Comparison of ENCODE assay signal across 14 cellular contexts in the genomic region with DNA sequence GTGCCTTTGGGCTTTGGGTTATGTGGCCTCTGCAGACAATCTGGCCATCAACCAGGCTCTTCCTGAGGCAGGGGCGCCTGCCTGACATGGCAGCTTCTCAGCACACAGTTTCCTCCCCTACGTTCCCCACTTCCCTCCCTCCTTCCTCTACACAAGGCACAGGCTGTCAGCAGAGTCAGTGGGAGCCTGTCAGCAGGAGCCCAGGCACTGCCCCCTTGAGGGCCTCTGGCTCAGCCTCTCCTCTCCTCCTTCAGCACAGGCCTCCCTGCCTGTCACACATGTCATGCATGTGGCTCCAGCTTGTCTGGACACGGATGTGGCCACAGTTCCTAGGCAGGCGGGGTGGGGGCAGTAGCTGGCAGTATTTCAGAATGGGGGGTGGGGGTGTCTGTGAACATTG. TPM values are rescaled to one million over a fixed set of nuclear protein-coding genes. Genes with fewer than 3 reads are reported as not detected.
DNase-seq lines count a peak whose midpoint lies in the region; ATAC-seq and TF ChIP-seq lines count a peak whose summit lies in the region.
"Had no signal": no experiment of that assay in that cellular context is flagged by ENCODE, and none has a peak within 500 bp of the region (broad histone marks: within the 10 kb centered on the region; RNA-seq: fewer than 3 reads in every experiment).

No MANE protein-coding gene starts in this region.

- no peaks in the 10 kb centered on the region for H3K36me3 ChIP-seq in OCI-LY7 (ENCODE audit: insufficient read depth, low read length)
- H3K36me3 ChIP-seq: uterus had no signal

- H3K27ac ChIP-seq in AG04450 (ENCODE audit: low read depth, low read length) (no peak overlapping the region), OCI-LY7 (ENCODE audit: low read depth, low read length, poor library complexity, severe bottlenecking) (no peak overlapping the region)
- H3K27ac ChIP-seq: foreskin keratinocyte, uterus had no signal

- POLR2A ChIA-PET in AG04450 (lab: Yijun Ruan, JAX) (no interaction called here), OCI-LY7 (lab: Charles Lee) (interaction anchor here (0.6 to 0.7 kb wide), 2 partner anchors 28 to 552 kb away, joined by 5 read pairs; no protein-coding TSS in a partner anchor)

- no peak overlapping the region for H2AFZ ChIP-seq in OCI-LY7 (ENCODE audit: low read length)

- intact Hi-C loops in left ventricle myocardium superior (cut with micrococcal nuclease) (no loop called here), OCI-LY7 (cut with micrococcal nuclease; ENCODE audit: unreplicated experiment) (no loop called here)

- no TSS peak for BruUV-seq in OCI-LY7 (replicated peaks; lab: Mats Ljungman, UMichigan)

- no peaks in the 10 kb centered on the region for H3K9me2 ChIP-seq in OCI-LY7 (ENCODE audit: insufficient read depth, low read length)

- no peaks in the 10 kb centered on the region for H3K9me3 ChIP-seq in AG04450 (ENCODE audit: control insufficient read depth, insufficient read depth, low read length)
- no peaks in the 10 kb centered on the region for H3K9me3 ChIP-seq in OCI-LY7 (ENCODE audit: low read length)
- H3K9me3 ChIP-seq: uterus had no signal

- DNase-seq in AG04450 (ENCODE audit: low read depth, low spot score) (no peak), HFF-Myc (ENCODE audit: extremely low read depth, low read depth) (peak; percentile 7), left ventricle myocardium superior (peak; percentile 51), NCI-H748 treated with DMSO at 0.1 percent for 48 hours (lab: John Stamatoyannopoulos, UW) (no peak), OCI-LY7 (ENCODE audit: low spot score) (no peak), anterior cingulate cortex (lab: John Stamatoyannopoulos, UW) (no peak)
- DNase-seq: activated CD4-positive, alpha-beta T cell treated with anti-CD3 and anti-CD28 coated beads, Interleukin-2, amount 10 ng/mL, durations not matched to agents 7 days and 5 days; DMS53; foreskin keratinocyte; NCI-H2081 treated with DMSO at 0.1 percent for 48 hours; stimulated activated CD4-positive, alpha-beta T cell treated with anti-CD3 and anti-CD28 coated beads, Interleukin-2, amount 100 ng/mL, for 48 hours; uterus had no signal

- CTCF ChIA-PET in AG04450 (lab: Charles Lee), result interaction anchor here (1.0 kb wide), 1 partner anchor 54 kb away, joined by 3 read pairs; no protein-coding TSS in a partner anchor
- CTCF ChIA-PET in OCI-LY7 (lab: Charles Lee; ENCODE audit: unreplicated experiment), result interaction anchor here (0.6 kb wide), 1 partner anchor 13 kb away, joined by 3 read pairs; no protein-coding TSS in a partner anchor

- H3K27me3 ChIP-seq in AG04450 (ENCODE audit: control insufficient read depth, insufficient read depth, low read length), result no peaks in the 10 kb centered on the region
- H3K27me3 ChIP-seq: foreskin keratinocyte, uterus had no signal

- H3K4me1 ChIP-seq in OCI-LY7 (ENCODE audit: insufficient read depth, low read length, poor library complexity, severe bottlenecking), result no peaks in the 10 kb centered on the region
- H3K4me1 ChIP-seq: uterus had no signal

- H3K4me2 ChIP-seq in OCI-LY7 (ENCODE audit: low read length), result no peak overlapping the region

- TF ChIP-seq CTCF in AG04450 (IDR thresholded peaks at IDR 0.05; ENCODE audit: low read depth, low read length) (0 out of 2 replicates have a peak, but pooled peaks have one; percentile 6), HFF-Myc (IDR thresholded peaks at IDR 0.05; ENCODE audit: low read depth, low read length, missing control alignments) (no peak), OCI-LY7 (conservative IDR thresholded peaks at IDR 0.05; ENCODE audit: low read length) (no peak)

- no peak overlapping the region for H3K4me3 ChIP-seq in AG04450 (ENCODE audit: low read depth, low read length)
- H3K4me3 ChIP-seq in HFF-Myc (replicated peaks; ENCODE audit: low read depth, low read length), result no peak overlapping the region
- H3K4me3 ChIP-seq in OCI-LY7 (ENCODE audit: low read depth, low read length, poor library complexity, severe bottlenecking), result no peak overlapping the region
- H3K4me3 ChIP-seq: uterus had no signal

- no peaks in the 10 kb centered on the region for H4K20me1 ChIP-seq in OCI-LY7 (ENCODE audit: insufficient read depth, low read length)

- ATAC-seq in SK-N-SH treated with all-trans-retinoic acid at 6 μM for 48 hours (peak; percentile 29; the same call in 1 of the 3 replicates), left ventricle myocardium superior (peak; percentile 64), HG03039 (IDR thresholded peaks at IDR 0.05; ENCODE audit: unreplicated experiment) (no peak)
- ATAC-seq: foreskin keratinocyte had no signal

- H3K79me2 ChIP-seq in OCI-LY7 (ENCODE audit: insufficient read depth, low read depth, low read length), result no peaks in the 10 kb centered on the region

TF ChIP-seq in SK-N-SH treated with all-trans-retinoic acid at 6 μM for 48 hours, 23 proteins besides CTCF, POLR2A, EP300 and RAD21:
- TF ChIP-seq ZNF565 (CRISPR knock-in tag; conservative IDR thresholded peaks at IDR 0.05; ENCODE audit: low read depth), result no peak
- TF ChIP-seq TCF4 (CRISPR knock-in tag; IDR thresholded peaks at IDR 0.05; ENCODE audit: borderline replicate concordance), result no peak
- TF ChIP-seq PPARA (CRISPR knock-in tag; IDR thresholded peaks at IDR 0.05; ENCODE audit: borderline replicate concordance), result no peak
- no peak for TF ChIP-seq CREB5 (CRISPR knock-in tag; IDR thresholded peaks at IDR 0.05; ENCODE audit: low read depth)
- TF ChIP-seq OSR1 (CRISPR knock-in tag; IDR thresholded peaks at IDR 0.05), result no peak
- TF ChIP-seq, protein P1, sequence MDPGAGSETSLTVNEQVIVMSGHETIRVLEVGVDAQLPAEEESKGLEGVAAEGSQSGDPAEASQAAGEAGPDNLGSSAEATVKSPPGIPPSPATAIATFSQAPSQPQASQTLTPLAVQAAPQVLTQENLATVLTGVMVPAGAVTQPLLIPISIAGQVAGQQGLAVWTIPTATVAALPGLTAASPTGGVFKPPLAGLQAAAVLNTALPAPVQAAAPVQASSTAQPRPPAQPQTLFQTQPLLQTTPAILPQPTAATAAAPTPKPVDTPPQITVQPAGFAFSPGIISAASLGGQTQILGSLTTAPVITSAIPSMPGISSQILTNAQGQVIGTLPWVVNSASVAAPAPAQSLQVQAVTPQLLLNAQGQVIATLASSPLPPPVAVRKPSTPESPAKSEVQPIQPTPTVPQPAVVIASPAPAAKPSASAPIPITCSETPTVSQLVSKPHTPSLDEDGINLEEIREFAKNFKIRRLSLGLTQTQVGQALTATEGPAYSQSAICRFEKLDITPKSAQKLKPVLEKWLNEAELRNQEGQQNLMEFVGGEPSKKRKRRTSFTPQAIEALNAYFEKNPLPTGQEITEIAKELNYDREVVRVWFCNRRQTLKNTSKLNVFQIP (CRISPR knock-in tag; IDR thresholded peaks at IDR 0.05; ENCODE audit: borderline replicate concordance, low read depth), result no peak
- no peak for TF ChIP-seq GLIS3 (CRISPR knock-in tag; IDR thresholded peaks at IDR 0.05)
- TF ChIP-seq ZNF70 (CRISPR knock-in tag; IDR thresholded peaks at IDR 0.05), result no peak
- no peak for TF ChIP-seq ZFP3 (CRISPR knock-in tag; IDR thresholded peaks at IDR 0.05)
- TF ChIP-seq TOX (CRISPR knock-in tag; IDR thresholded peaks at IDR 0.05; ENCODE audit: borderline replicate concordance), result no peak
- TF ChIP-seq ISL1 (CRISPR knock-in tag; IDR thresholded peaks at IDR 0.05), result no peak
- no peak for TF ChIP-seq BACH2 (CRISPR knock-in tag; IDR thresholded peaks at IDR 0.05; ENCODE audit: borderline replicate concordance)
- TF ChIP-seq ZFP30 (CRISPR knock-in tag; IDR thresholded peaks at IDR 0.05), result no peak
- TF ChIP-seq ESRRG (CRISPR knock-in tag; IDR thresholded peaks at IDR 0.05), result no peak
- TF ChIP-seq ZNF8 (CRISPR knock-in tag; IDR thresholded peaks at IDR 0.05), result no peak

RNA-seq across cellular contexts. Expression of gene ARTN, which starts 52.2 kb away (rescaled TPM):
- polyA plus RNA-seq in AG04450 (2011; rRNA removed), result 0.21 TPM in 1 of 2 replicates, not detected in the other
- polyA minus RNA-seq in AG04450 (2011; rRNA and poly(A)+ RNA removed), result not detected in 2 replicates
- total RNA-seq in left ventricle myocardium superior (not detected), OCI-LY7 (2022) (1.2 and 1.8 TPM in 2 replicates)
- 0.44 TPM in 1 of 2 replicates, not detected in the other for total RNA-seq in OCI-LY7 (2014; rRNA removed; shearing (Covaris generic))

Comparison
In these comparisons a context has a peak if more than half of its experiments do, and no peak if none do; other contexts are left out.
1. DNase-seq: peak in HFF-Myc (single experiment) and left ventricle myocardium superior (single experiment); none in AG04450 (single experiment), NCI-H748 treated with DMSO at 0.1 percent for 48 hours (single experiment), OCI-LY7 (single experiment) and anterior cingulate cortex (0 of 58).